ENCODE assay signal across 20 cellular contexts in genomic region chr11:12246169-12246568, GRCh38.
A peak's percentile ranks its signal among the peaks of the same experiment; 100 is the strongest.
DNase-seq lines count a peak whose midpoint lies in the region; ATAC-seq and TF ChIP-seq lines count a peak whose summit lies in the region.
"Had no signal": no experiment of that assay in that cellular context is flagged by ENCODE, and none has a peak within 500 bp of the region (broad histone marks: within the 10 kb centered on the region; RNA-seq: fewer than 3 reads in every experiment).

No MANE protein-coding gene starts in this region.

- H3K9me2 ChIP-seq in SK-N-SH: no peaks in the 10 kb centered on the region

- TF ChIP-seq CTCF in heart right ventricle (IDR thresholded peaks at IDR 0.05) (no peak), SK-N-SH (IDR thresholded peaks at IDR 0.05) (no peak)

- CTCF ChIA-PET in SK-N-SH (lab: Yijun Ruan, JAX): interaction anchor here (0.6 to 2.7 kb wide), 6 partner anchors 10 to 459 kb away, joined by 3 to 24 read pairs (median 4); no protein-coding TSS in a partner anchor

- no peak for TF ChIP-seq RAD21 in SK-N-SH (IDR thresholded peaks at IDR 0.05; ENCODE audit: low read length)

- H4K20me1 ChIP-seq in SK-N-SH (ENCODE audit: insufficient read depth): no peaks in the 10 kb centered on the region

- H3K4me1 ChIP-seq in right cardiac atrium (ENCODE audit: control insufficient read depth, insufficient read depth, low read length) (peaks cover 31% of the 10 kb centered on the region), heart right ventricle (peaks cover 9 to 81% (median 54%) of the 10 kb centered on the region in 9 donors), SK-N-SH (ENCODE audit: control insufficient read depth in 1 of 2, insufficient read depth in 2 of 2, low read depth in 1 of 2, low read length in 1 of 2) (peaks cover 0 to 37% of the 10 kb centered on the region in 2 experiments; a peak in 1 of 4 replicates), neuronal stem cell (ENCODE audit: control insufficient read depth in 2 of 2, insufficient read depth in 1 of 2, low read depth in 1 of 2, low read length in 2 of 2) (peaks cover 0 to 4% of the 10 kb centered on the region in 2 donors)
- H3K4me1 ChIP-seq: adrenal gland had no signal

- peaks cover 22% of the 10 kb centered on the region; the same call in 1 of the 2 replicates for H3K79me2 ChIP-seq in SK-N-SH (ENCODE audit: insufficient read depth)

- H3K9me3 ChIP-seq in right cardiac atrium (ENCODE audit: control insufficient read depth, low read length) (no peaks in the 10 kb centered on the region), heart right ventricle (no peaks in the 10 kb centered on the region), SK-N-SH (no peaks in the 10 kb centered on the region), neuronal stem cell (replicated peaks in 1 of 2; ENCODE audit: control insufficient read depth in 2 of 2, insufficient read depth in 1 of 2, low read depth in 1 of 2, low read length in 2 of 2) (no peaks in the 10 kb centered on the region)
- H3K9me3 ChIP-seq: adrenal gland, suprapubic skin had no signal

- H3K23ac ChIP-seq in neuronal stem cell (ENCODE audit: low read depth, low read length, poor library complexity): no peak overlapping the region

- H3K79me1 ChIP-seq in neuronal stem cell (ENCODE audit: low read depth, low read length): no peaks in the 10 kb centered on the region

- no peak overlapping the region for H2BK120ac ChIP-seq in neuronal stem cell (ENCODE audit: low read depth, low read length)

- H3K9ac ChIP-seq in SK-N-SH: no peak overlapping the region
- no peak overlapping the region for H3K9ac ChIP-seq in neuronal stem cell (ENCODE audit: low read depth, low read length, poor library complexity)
- H3K9ac ChIP-seq: neural progenitor cell had no signal

- H2AK5ac ChIP-seq in neuronal stem cell (ENCODE audit: low read depth, low read length): no peak overlapping the region

- no peak for TF ChIP-seq EP300 in SK-N-SH (IDR thresholded peaks at IDR 0.05; ENCODE audit: borderline replicate concordance in 1 of 2, low read depth in 1 of 2, low read length in 1 of 2)

- no peak overlapping the region for H4K8ac ChIP-seq in neuronal stem cell (ENCODE audit: low read depth, low read length)

- ATAC-seq in right cardiac atrium (no peak), heart right ventricle (no peak), HG02870 (IDR thresholded peaks at IDR 0.05; ENCODE audit: unreplicated experiment) (no peak)
- ATAC-seq: GM23338, left colon had no signal

- H3K4me3 ChIP-seq in right cardiac atrium (ENCODE audit: low read length): no peak overlapping the region
- H3K4me3 ChIP-seq in heart right ventricle: no peak overlapping the region
- no peak overlapping the region for H3K4me3 ChIP-seq in SK-N-SH (ENCODE audit: low read depth in 2 of 2, low read length in 1 of 2)
- H3K4me3 ChIP-seq in neuronal stem cell (ENCODE audit: low read length in 2 of 2): no peak overlapping the region
- H3K4me3 ChIP-seq: adrenal gland, GM23338, neural progenitor cell, suprapubic skin had no signal

- intact Hi-C loops in right cardiac atrium (cut with DNase I) (loop anchor here in 1 of 4 donors (10.0 kb wide), 2 partner anchors 131 to 191 kb away; partner anchors contain the start of gene MICAL2), heart right ventricle (cut with DNase I) (loop anchor here in 2 of 10 donors (10.0 kb wide), 2 partner anchors 191 to 311 kb away; no protein-coding TSS in a partner anchor)

- peaks cover 7% of the 10 kb centered on the region for H3F3A ChIP-seq in SK-N-SH (replicated peaks; ENCODE audit: insufficient read depth)

- H2BK15ac ChIP-seq in neuronal stem cell (ENCODE audit: low read length): no peak overlapping the region

- H2BK5ac ChIP-seq in neuronal stem cell (ENCODE audit: low read length): no peak overlapping the region

- H3K18ac ChIP-seq in neuronal stem cell (ENCODE audit: low read length): peak overlapping the region; percentile 21

- peaks cover 0 to 80% (median 19%) of the 10 kb centered on the region in 9 donors for H3K36me3 ChIP-seq in heart right ventricle
- peaks cover 45 to 51% of the 10 kb centered on the region in 2 experiments for H3K36me3 ChIP-seq in SK-N-SH (replicated peaks in 1 of 2; ENCODE audit: control insufficient read depth in 1 of 2, insufficient read depth in 2 of 2, low read length in 1 of 2)
- no peaks in the 10 kb centered on the region for H3K36me3 ChIP-seq in neuronal stem cell (replicated peaks in 1 of 2; ENCODE audit: control insufficient read depth in 2 of 2, insufficient read depth in 2 of 2, low read length in 2 of 2)
- H3K36me3 ChIP-seq: neural progenitor cell had no signal

- H4K91ac ChIP-seq in neuronal stem cell (ENCODE audit: low read depth, low read length, poor library complexity): no peak overlapping the region

- POLR2A ChIA-PET in SK-N-SH (lab: Yijun Ruan, JAX): no interaction called here

- WGBS in right cardiac atrium: 63% methylated on average over 4 of the region's 4 CpGs
- 69 to 80% methylated on average over 4 of the region's 4 CpGs for WGBS in heart right ventricle, 2 donors
- WGBS in SK-N-SH (ENCODE audit: low lambda C conversion rate): 83% methylated on average over 4 of the region's 4 CpGs
- WGBS in neuronal stem cell (ENCODE audit: extremely low coverage in 2 of 2, insufficient read length in 2 of 2, insufficient replicate concordance in 1 of 2), 2 donors: no CpG with 5 or more reads among the region's 4 CpGs

- no peak overlapping the region for H3K14ac ChIP-seq in neuronal stem cell (ENCODE audit: low read length)

- no peak overlapping the region for H3K4ac ChIP-seq in neuronal stem cell (ENCODE audit: low read length)

- H3K27me3 ChIP-seq in right cardiac atrium (ENCODE audit: control insufficient read depth, insufficient read depth) (no peaks in the 10 kb centered on the region), heart right ventricle (no peaks in the 10 kb centered on the region), SK-N-SH (ENCODE audit: insufficient read depth) (no peaks in the 10 kb centered on the region), neuronal stem cell (ENCODE audit: control insufficient read depth in 3 of 3, insufficient read depth in 3 of 3, low read depth in 1 of 3, low read length in 3 of 3) (peaks cover 0 to 3% (median 0%) of the 10 kb centered on the region in 3 experiments)
- H3K27me3 ChIP-seq: adrenal gland, neural progenitor cell, suprapubic skin had no signal

- H3K27ac ChIP-seq in right cardiac atrium (ENCODE audit: low read length) (peak overlapping the region; percentile 49), heart right ventricle (peak overlapping the region in 5 of 10 donors; percentile 7 to 48 (median 34)), SK-N-SH (ENCODE audit: low read depth in 2 of 2, low read length in 1 of 2) (peak overlapping the region in 1 of 2 experiments; percentile 36; a peak in 1 of 4 replicates), neuronal stem cell (replicated peaks; ENCODE audit: low read length) (no peak overlapping the region)
- H3K27ac ChIP-seq: adrenal gland, neural progenitor cell, suprapubic skin had no signal

- no peak overlapping the region for H3K4me2 ChIP-seq in SK-N-SH
- no peak overlapping the region for H3K4me2 ChIP-seq in neuronal stem cell (ENCODE audit: insufficient read depth, low read length, poor library complexity, severe bottlenecking)
- H3K4me2 ChIP-seq: GM23338, neural progenitor cell had no signal

- peak in 1 of 3 donors; percentile 58 for DNase-seq in right cardiac atrium
- no peak for DNase-seq in heart right ventricle
- DNase-seq in SK-N-SH: peak; percentile 67
- DNase-seq in neuronal stem cell (ENCODE audit: low spot score): no peak
- no peak for DNase-seq in GOT3 (lab: John Stamatoyannopoulos, UW)
- no peak for DNase-seq in activated CD4-positive, CD25-positive, alpha-beta regulatory T cell (lab: John Stamatoyannopoulos, UW)
- DNase-seq: activated CD4-positive, alpha-beta T cell treated with anti-CD3 and anti-CD28 coated beads, Interleukin-2, amount 50 U/mL, for 1 hour; activated CD8-positive, alpha-beta memory T cell treated with anti-CD3 and anti-CD28 coated beads, Interleukin-2, amount 50 U/mL, for 4 hours; activated gamma-delta T cell; adrenal gland; caudate nucleus; COR-L47; effector CD4-positive, alpha-beta T cell; left colon; NCI-H1417; NCI-H226 had no signal

- H2BK12ac ChIP-seq in neuronal stem cell (ENCODE audit: low read length): no peak overlapping the region

- H2AFZ ChIP-seq in SK-N-SH (ENCODE audit: low read depth) (no peak overlapping the region), neuronal stem cell (ENCODE audit: low read length) (no peak overlapping the region)
- H2AFZ ChIP-seq: GM23338, neural progenitor cell had no signal

TF ChIP-seq in SK-N-SH, 30 proteins besides CTCF, POLR2A, EP300 and RAD21:
- TF ChIP-seq GATA2 (CRISPR knock-in tag; IDR thresholded peaks at IDR 0.05) (no peak), SIN3A (IDR thresholded peaks at IDR 0.05; ENCODE audit: borderline replicate concordance, low read depth, low read length) (no peak)
TF ChIP-seq in SK-N-SH: peak in this region for 0.
